Comparison of ENCODE assay signal across 30 cellular contexts in genomic region chr2:150866431-150866830, GRCh38.
DNase-seq lines count a peak whose midpoint lies in the region; ATAC-seq, FAIRE-seq and TF ChIP-seq lines count a peak whose summit lies in the region.
"Had no signal": no experiment of that assay in that cellular context is flagged by ENCODE, and none has a peak within 500 bp of the region (broad histone marks: within the 10 kb centered on the region; RNA-seq: fewer than 3 reads in every experiment).

No MANE protein-coding gene starts in this region.

- H2AK9ac ChIP-seq in IMR-90 (replicated peaks; ENCODE audit: low read depth, low read length, poor library complexity): no peak overlapping the region

- no peak overlapping the region for H4K91ac ChIP-seq in IMR-90 (ENCODE audit: insufficient read depth, low read depth, low read length)

- H3K27me3 ChIP-seq in IMR-90 (ENCODE audit: control insufficient read depth, insufficient read depth, low read length) (no peaks in the 10 kb centered on the region), bronchial epithelial cell (ENCODE audit: control insufficient read depth, insufficient read depth, low read length) (no peaks in the 10 kb centered on the region), foreskin keratinocyte (no peaks in the 10 kb centered on the region)
- H3K27me3 ChIP-seq: cardiac muscle cell, testis, uterus had no signal

- H3K4me1 ChIP-seq in IMR-90 (ENCODE audit: control insufficient read depth, insufficient read depth, low read length) (no peaks in the 10 kb centered on the region), foreskin keratinocyte (no peaks in the 10 kb centered on the region)
- H3K4me1 ChIP-seq: parathyroid adenoma, testis, uterus had no signal

- peaks cover 2% of the 10 kb centered on the region for H3K27me3 Mint-ChIP-seq in endothelial cell (ENCODE audit: unreplicated experiment)
- no peaks in the 10 kb centered on the region for H3K27me3 Mint-ChIP-seq in activated T-helper 1 cell treated with anti-CD3 and anti-CD28 coated beads, Interleukin-12 subunit alpha, Interleukin-12 subunit beta, Interleukin-2, Interleukin-4 antibody, amounts not matched to agents 30 ng/mL and 10 ng/mL and 1 ng/mL, durations not matched to agents 14 hours and 24 hours and 36 hours (ENCODE audit: insufficient read depth)
- H3K27me3 Mint-ChIP-seq: activated T-cell treated with anti-CD3 and anti-CD28 coated beads, Interleukin-2, amount 50 U/mL, for 24 hours had no signal

- ATAC-seq in IMR-90 (ENCODE audit: low read depth) (peak; percentile 61), foreskin keratinocyte (peak; percentile 37), HG03439 (IDR thresholded peaks at IDR 0.05; ENCODE audit: unreplicated experiment) (no peak)
- ATAC-seq: right cardiac atrium had no signal

- H3K27ac ChIP-seq in IMR-90 (ENCODE audit: insufficient read depth, low read length) (no peak overlapping the region), foreskin keratinocyte (no peak overlapping the region)
- H3K27ac ChIP-seq: cardiac muscle cell, KMS-11, parathyroid adenoma, testis, uterus had no signal

- no peak overlapping the region for H3K23ac ChIP-seq in IMR-90 (ENCODE audit: low read depth, low read length)

- DNase-seq in AG20443 (ENCODE audit: low spot score) (peak; percentile 24), IMR-90 (peak; percentile 77), bronchial epithelial cell (ENCODE audit: low read depth) (peak; percentile 23), foreskin keratinocyte (no peak), endothelial cell (ENCODE audit: low spot score) (no peak), activated gamma-delta T cell treated with Interleukin-2 at 50 U/mL for 16 hours (no peak)
- DNase-seq in activated T-helper 1 cell treated with anti-CD3 and anti-CD28 coated beads, Interleukin-12 subunit alpha, Interleukin-12 subunit beta, Interleukin-2, Interleukin-4 antibody, amounts not matched to agents 30 ng/mL and 10 ng/mL and 1 ng/mL, durations not matched to agents 14 hours and 24 hours and 36 hours (ENCODE audit: low spot score): no peak
- DNase-seq: activated CD4-positive, alpha-beta T cell treated with anti-CD3 and anti-CD28 coated beads for 4 hours; activated naive CD4-positive, alpha-beta T cell treated with Interleukin-2 at 50 U/mL for 16 hours; activated T-cell treated with anti-CD3 and anti-CD28 coated beads, Interleukin-2, amount 50 U/mL, for 24 hours; amniotic stem cell; C1 segment of cervical spinal cord; Calu3; endodermal cell; foreskin melanocyte; hippocampal formation; NCI-H146; NCI-H524 treated with DMSO at 0.1 percent for 48 hours; nephron progenitor cell; right cardiac atrium; RPMI8226; stimulated activated CD4-positive, alpha-beta T cell treated with anti-CD3 and anti-CD28 coated beads, Interleukin-4, amount 100 ng/mL, for 4 hours; stimulated activated naive CD4-positive, alpha-beta T cell; testis; uterus had no signal

- no TSS peak for BruUV-seq in IMR-90 (replicated peaks; lab: Mats Ljungman, UMichigan)

- H2AFZ ChIP-seq in IMR-90 (replicated peaks; ENCODE audit: low read length, poor library complexity): peak overlapping the region; percentile 52
- H2AFZ ChIP-seq: parathyroid adenoma had no signal

- no peak overlapping the region for H2AK5ac ChIP-seq in IMR-90 (ENCODE audit: low read depth, low read length)

- CTCF ChIA-PET in IMR-90 (lab: Yijun Ruan, JAX): no interaction called here

- H3K4me3 ChIP-seq in IMR-90 (ENCODE audit: insufficient read depth, low read depth, low read length): no peak overlapping the region
- H3K4me3 ChIP-seq in bronchial epithelial cell (ENCODE audit: low read depth, low read length): no peak overlapping the region
- H3K4me3 ChIP-seq: cardiac muscle cell, testis, uterus had no signal

- peaks cover 2% of the 10 kb centered on the region; the same call in 1 of the 2 replicates for H3K9me3 ChIP-seq in IMR-90 (ENCODE audit: control insufficient read depth, insufficient read depth, low read length)
- H3K9me3 ChIP-seq: testis, uterus had no signal

- H2BK120ac ChIP-seq in IMR-90 (ENCODE audit: low read depth, low read length): no peak overlapping the region

- H4K8ac ChIP-seq in IMR-90 (ENCODE audit: low read depth in 2 of 2, low read length in 2 of 2): no peak overlapping the region

- H3K4me2 ChIP-seq in IMR-90 (ENCODE audit: low read depth, low read length): no peak overlapping the region
- H3K4me2 ChIP-seq: KMS-11 had no signal

- TF ChIP-seq RAD21 in IMR-90 (IDR thresholded peaks at IDR 0.05; ENCODE audit: low read length): no peak

- H2BK5ac ChIP-seq in IMR-90 (ENCODE audit: low read depth, low read length, poor library complexity, severe bottlenecking): no peak overlapping the region

- POLR2A ChIA-PET in IMR-90 (lab: Charles Lee; ENCODE audit: unreplicated experiment): interaction anchor here (1.4 kb wide), 1 partner anchor 384 kb away, joined by 3 read pairs; no protein-coding TSS in a partner anchor

- no peak overlapping the region for H3K4ac ChIP-seq in IMR-90 (ENCODE audit: low read depth, low read length)

- H2BK15ac ChIP-seq in IMR-90 (ENCODE audit: low read depth, low read length): no peak overlapping the region

- H3K36me3 Mint-ChIP-seq in endothelial cell (ENCODE audit: low read depth, unreplicated experiment): no peaks in the 10 kb centered on the region
- no peaks in the 10 kb centered on the region for H3K36me3 Mint-ChIP-seq in activated T-helper 1 cell treated with anti-CD3 and anti-CD28 coated beads, Interleukin-12 subunit alpha, Interleukin-12 subunit beta, Interleukin-2, Interleukin-4 antibody, amounts not matched to agents 30 ng/mL and 10 ng/mL and 1 ng/mL, durations not matched to agents 14 hours and 24 hours and 36 hours (ENCODE audit: low read depth)

- no peaks in the 10 kb centered on the region for H4K20me1 ChIP-seq in IMR-90 (ENCODE audit: insufficient read depth, low read length)

- dilution Hi-C loops in IMR-90 (cut with HindIII; ENCODE audit: low sequenced_read_pairs, unreplicated experiment): no loop called here

- H2BK20ac ChIP-seq in IMR-90 (ENCODE audit: low read depth, low read length): no peak overlapping the region

- no peak for TF ChIP-seq POLR2A in IMR-90 (IDR thresholded peaks at IDR 0.05; ENCODE audit: low read depth, low read length)

- no peak overlapping the region for H3K9ac ChIP-seq in IMR-90 (ENCODE audit: low read depth, low read length)
- H3K9ac ChIP-seq: KMS-11, parathyroid adenoma had no signal

- no peak overlapping the region for H3K18ac ChIP-seq in IMR-90 (ENCODE audit: low read depth, low read length)

- H3K27ac Mint-ChIP-seq in endothelial cell (ENCODE audit: unreplicated experiment): no peak overlapping the region
- H3K27ac Mint-ChIP-seq in activated T-helper 1 cell treated with anti-CD3 and anti-CD28 coated beads, Interleukin-12 subunit alpha, Interleukin-12 subunit beta, Interleukin-2, Interleukin-4 antibody, amounts not matched to agents 30 ng/mL and 10 ng/mL and 1 ng/mL, durations not matched to agents 14 hours and 24 hours and 36 hours: no peak overlapping the region
- H3K27ac Mint-ChIP-seq: activated T-cell treated with anti-CD3 and anti-CD28 coated beads, Interleukin-2, amount 50 U/mL, for 24 hours; endodermal cell; nephron progenitor cell had no signal

- no peaks in the 10 kb centered on the region for H3K4me1 Mint-ChIP-seq in endothelial cell (ENCODE audit: unreplicated experiment)
- H3K4me1 Mint-ChIP-seq in activated T-helper 1 cell treated with anti-CD3 and anti-CD28 coated beads, Interleukin-12 subunit alpha, Interleukin-12 subunit beta, Interleukin-2, Interleukin-4 antibody, amounts not matched to agents 30 ng/mL and 10 ng/mL and 1 ng/mL, durations not matched to agents 14 hours and 24 hours and 36 hours (ENCODE audit: low read depth): no peaks in the 10 kb centered on the region
- H3K4me1 Mint-ChIP-seq: nephron progenitor cell had no signal

- in situ Hi-C loops in IMR-90 (cut with MboI; ENCODE audit: low sequenced_read_pairs): no loop called here

- no peak for FAIRE-seq in bronchial epithelial cell (lab: Jason Lieb, UNC)
- FAIRE-seq: HTR-8/SVneo had no signal

- no peak overlapping the region for H4K5ac ChIP-seq in IMR-90 (ENCODE audit: low read depth, low read length)

- H3K9me3 Mint-ChIP-seq in endothelial cell (ENCODE audit: unreplicated experiment): no peaks in the 10 kb centered on the region
- peaks cover 4% of the 10 kb centered on the region for H3K9me3 Mint-ChIP-seq in activated T-helper 1 cell treated with anti-CD3 and anti-CD28 coated beads, Interleukin-12 subunit alpha, Interleukin-12 subunit beta, Interleukin-2, Interleukin-4 antibody, amounts not matched to agents 30 ng/mL and 10 ng/mL and 1 ng/mL, durations not matched to agents 14 hours and 24 hours and 36 hours
- H3K9me3 Mint-ChIP-seq: activated T-cell treated with anti-CD3 and anti-CD28 coated beads, Interleukin-2, amount 50 U/mL, for 24 hours had no signal

- intact Hi-C loops in IMR-90 (cut with micrococcal nuclease): no loop called here
- intact Hi-C loops in activated T-helper 1 cell treated with anti-CD3 and anti-CD28 coated beads, Interleukin-12 subunit alpha, Interleukin-12 subunit beta, Interleukin-2, Interleukin-4 antibody, amounts not matched to agents 30 ng/mL and 10 ng/mL and 1 ng/mL, durations not matched to agents 14 hours and 24 hours and 36 hours (cut with micrococcal nuclease): no loop called here

- H3K14ac ChIP-seq in IMR-90 (replicated peaks; ENCODE audit: low read depth, low read length): peak overlapping the region; percentile 65; the same call in 1 of the 2 replicates

- H3K4me3 Mint-ChIP-seq in endothelial cell (ENCODE audit: unreplicated experiment): no peak overlapping the region
- no peak overlapping the region for H3K4me3 Mint-ChIP-seq in activated T-helper 1 cell treated with anti-CD3 and anti-CD28 coated beads, Interleukin-12 subunit alpha, Interleukin-12 subunit beta, Interleukin-2, Interleukin-4 antibody, amounts not matched to agents 30 ng/mL and 10 ng/mL and 1 ng/mL, durations not matched to agents 14 hours and 24 hours and 36 hours
- H3K4me3 Mint-ChIP-seq: activated T-cell treated with anti-CD3 and anti-CD28 coated beads, Interleukin-2, amount 50 U/mL, for 24 hours; endodermal cell; nephron progenitor cell had no signal

- no peaks in the 10 kb centered on the region for H3K79me1 ChIP-seq in IMR-90 (ENCODE audit: low read depth in 1 of 2, low read length in 2 of 2)

- TF ChIP-seq CTCF in IMR-90 (conservative IDR thresholded peaks at IDR 0.05; ENCODE audit: low read depth, low read length) (no peak), bronchial epithelial cell (IDR thresholded peaks at IDR 0.05; ENCODE audit: insufficient read depth, low read length, severe bottlenecking) (no peak), foreskin keratinocyte (conservative IDR thresholded peaks at IDR 0.05) (no peak), endothelial cell (IDR thresholded peaks at IDR 0.05; ENCODE audit: unreplicated experiment) (no peak)

- H3K9me1 ChIP-seq in IMR-90 (ENCODE audit: insufficient read depth, low read length): no peaks in the 10 kb centered on the region

- no peaks in the 10 kb centered on the region for H3K36me3 ChIP-seq in IMR-90 (ENCODE audit: control insufficient read depth, insufficient read depth, low read length)
- H3K36me3 ChIP-seq in bronchial epithelial cell (ENCODE audit: control insufficient read depth, insufficient read depth, low read length): no peaks in the 10 kb centered on the region
- H3K36me3 ChIP-seq: cardiac muscle cell, uterus had no signal

- no peak overlapping the region for H3K56ac ChIP-seq in IMR-90 (ENCODE audit: extremely low read depth, insufficient read depth, low read length)

Comparison
In these comparisons a context has a peak if more than half of its experiments do, and no peak if none do; other contexts are left out.
1. DNase-seq: peak in AG20443 (single experiment), IMR-90 (single experiment) and bronchial epithelial cell (single experiment); none in foreskin keratinocyte (0 of 2), endothelial cell (single experiment), activated gamma-delta T cell treated with Interleukin-2 at 50 U/mL for 16 hours (single experiment) and activated T-helper 1 cell treated with anti-CD3 and anti-CD28 coated beads, Interleukin-12 subunit alpha, Interleukin-12 subunit beta, Interleukin-2, Interleukin-4 antibody, amounts not matched to agents 30 ng/mL and 10 ng/mL and 1 ng/mL, durations not matched to agents 14 hours and 24 hours and 36 hours (single experiment).